In the genomic region with DNA sequence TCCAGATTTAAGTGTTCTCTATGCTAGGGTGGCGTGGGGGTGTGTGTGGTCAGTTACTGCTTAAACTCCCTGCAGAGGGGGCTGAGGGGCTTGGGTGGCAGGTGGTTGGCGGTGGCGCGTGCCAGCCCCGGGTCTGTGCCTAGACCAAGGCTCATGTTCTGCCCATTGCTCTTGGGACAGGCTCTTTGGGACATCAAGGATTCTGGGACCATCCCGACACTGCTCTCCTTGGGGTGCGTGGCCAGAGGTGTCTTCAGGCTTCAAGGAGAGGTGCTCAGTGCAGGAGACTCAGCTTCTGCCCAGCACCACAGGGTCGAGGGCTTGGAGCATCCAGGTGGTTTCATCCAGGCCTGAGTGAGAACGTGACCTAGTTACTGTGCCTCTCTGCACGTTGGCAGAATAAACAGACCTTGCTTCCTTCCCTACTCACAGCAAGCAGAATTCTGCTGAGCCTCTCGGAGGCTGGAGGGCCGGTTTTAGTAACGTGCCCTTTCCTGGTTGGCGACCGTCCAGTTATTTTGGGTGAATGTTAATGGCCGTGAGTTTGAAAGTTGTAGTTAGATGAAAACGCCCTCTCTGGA, we compare ENCODE assay signal across 11 cellular contexts. TPM values are rescaled to one million over a fixed set of nuclear protein-coding genes. Genes with fewer than 3 reads are reported as not detected.
DNase-seq lines count a peak whose midpoint lies in the region; ATAC-seq, FAIRE-seq and TF ChIP-seq lines count a peak whose summit lies in the region.
"Had no signal": no experiment of that assay in that cellular context is flagged by ENCODE, and none has a peak within 500 bp of the region (broad histone marks: within the 10 kb centered on the region; RNA-seq: fewer than 3 reads in every experiment).

No MANE protein-coding gene starts in this region.

- H3K4me3 ChIP-seq in pancreas = no peak overlapping the region
- H3K4me3 ChIP-seq: tibial nerve had no signal

- POLR2A ChIA-PET in WTC11 (lab: Charles Lee) = no interaction called here

- peak overlapping the region in 1 of 4 donors; percentile 14 for H3K27ac ChIP-seq in pancreas
- H3K27ac ChIP-seq: HL-60, tibial nerve had no signal

- H3K36me3 Mint-ChIP-seq in WTC11 = no peaks in the 10 kb centered on the region

- peaks cover 13% of the 10 kb centered on the region for H3K9me3 Mint-ChIP-seq in WTC11

- no peaks in the 10 kb centered on the region for H3K9me3 ChIP-seq in pancreas
- H3K9me3 ChIP-seq: tibial nerve had no signal

- H3K27ac Mint-ChIP-seq in WTC11 = no peak overlapping the region

- TF ChIP-seq CTCF in pancreas (IDR thresholded peaks at IDR 0.05) (no peak), WTC11 (IDR thresholded peaks at IDR 0.05) (no peak)

- H3K27me3 ChIP-seq in pancreas = no peaks in the 10 kb centered on the region
- H3K27me3 ChIP-seq: tibial nerve had no signal

- CTCF ChIA-PET in WTC11 (lab: Charles Lee) = no interaction called here

- 37 to 39% methylated on average over 17 of the region's 17 CpGs for WGBS in pancreas, 2 donors

- ATAC-seq in esophagus mucosa = peak; percentile 48
- ATAC-seq in pancreas = peak; percentile 76 to 86 (median 80)
- no peak for ATAC-seq in WTC11
- ATAC-seq in HG03139 (IDR thresholded peaks at IDR 0.05; ENCODE audit: unreplicated experiment) = no peak

- no peak overlapping the region for H3K4me3 Mint-ChIP-seq in WTC11

- peaks cover 17% of the 10 kb centered on the region for H3K4me1 Mint-ChIP-seq in WTC11

- DNase-seq in DMS53 (lab: John Stamatoyannopoulos, UW) (peak; percentile 88), NCI-H2196 treated with DMSO at 0.1 percent for 48 hours (lab: John Stamatoyannopoulos, UW; ENCODE audit: unreplicated experiment) (peak; percentile 23), pancreas (peak in 4 of 6 donors; percentile 45 to 66 (median 61)), middle frontal gyrus (ENCODE audit: extremely low spot score, low spot score) (no peak), T-helper 2 cell (no peak), WTC11 (ENCODE audit: low spot score) (no peak)

- peaks cover 13 to 26% (median 21%) of the 10 kb centered on the region in 3 donors for H3K4me1 ChIP-seq in pancreas

- no peak for FAIRE-seq in pancreas (lab: Jason Lieb, UNC)
- FAIRE-seq: islet of Langerhans had no signal

- no peaks in the 10 kb centered on the region for H3K36me3 ChIP-seq in pancreas
- H3K36me3 ChIP-seq: tibial nerve had no signal

- no peaks in the 10 kb centered on the region for H3K27me3 Mint-ChIP-seq in WTC11 (ENCODE audit: low read depth)

- intact Hi-C loops in pancreas (cut with DNase I) = no loop called here

TF ChIP-seq in WTC11, 78 proteins besides CTCF, POLR2A, EP300 and RAD21:
- TF ChIP-seq CBFB (CRISPR knock-in tag; IDR thresholded peaks at IDR 0.05; ENCODE audit: low read depth) (no peak), RORB (CRISPR knock-in tag; IDR thresholded peaks at IDR 0.05) (no peak), KAT7 (CRISPR knock-in tag; IDR thresholded peaks at IDR 0.05; ENCODE audit: borderline replicate concordance) (no peak), NR1H2 (CRISPR knock-in tag; IDR thresholded peaks at IDR 0.05) (no peak), ZNF138 (CRISPR knock-in tag; conservative IDR thresholded peaks at IDR 0.05) (no peak), SP1 (CRISPR knock-in tag; conservative IDR thresholded peaks at IDR 0.05) (no peak), ZNF317 (CRISPR knock-in tag; IDR thresholded peaks at IDR 0.05; ENCODE audit: borderline replicate concordance, low read depth) (no peak)
- TF ChIP-seq, protein P1, sequence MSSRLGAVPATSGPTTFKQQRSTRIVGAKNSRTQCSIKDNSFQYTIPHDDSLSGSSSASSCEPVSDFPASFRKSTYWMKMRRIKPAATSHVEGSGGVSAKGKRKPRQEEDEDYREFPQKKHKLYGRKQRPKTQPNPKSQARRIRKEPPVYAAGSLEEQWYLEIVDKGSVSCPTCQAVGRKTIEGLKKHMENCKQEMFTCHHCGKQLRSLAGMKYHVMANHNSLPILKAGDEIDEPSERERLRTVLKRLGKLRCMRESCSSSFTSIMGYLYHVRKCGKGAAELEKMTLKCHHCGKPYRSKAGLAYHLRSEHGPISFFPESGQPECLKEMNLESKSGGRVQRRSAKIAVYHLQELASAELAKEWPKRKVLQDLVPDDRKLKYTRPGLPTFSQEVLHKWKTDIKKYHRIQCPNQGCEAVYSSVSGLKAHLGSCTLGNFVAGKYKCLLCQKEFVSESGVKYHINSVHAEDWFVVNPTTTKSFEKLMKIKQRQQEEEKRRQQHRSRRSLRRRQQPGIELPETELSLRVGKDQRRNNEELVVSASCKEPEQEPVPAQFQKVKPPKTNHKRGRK (CRISPR knock-in tag; IDR thresholded peaks at IDR 0.05; ENCODE audit: borderline replicate concordance) = no peak
- TF ChIP-seq, protein P2, sequence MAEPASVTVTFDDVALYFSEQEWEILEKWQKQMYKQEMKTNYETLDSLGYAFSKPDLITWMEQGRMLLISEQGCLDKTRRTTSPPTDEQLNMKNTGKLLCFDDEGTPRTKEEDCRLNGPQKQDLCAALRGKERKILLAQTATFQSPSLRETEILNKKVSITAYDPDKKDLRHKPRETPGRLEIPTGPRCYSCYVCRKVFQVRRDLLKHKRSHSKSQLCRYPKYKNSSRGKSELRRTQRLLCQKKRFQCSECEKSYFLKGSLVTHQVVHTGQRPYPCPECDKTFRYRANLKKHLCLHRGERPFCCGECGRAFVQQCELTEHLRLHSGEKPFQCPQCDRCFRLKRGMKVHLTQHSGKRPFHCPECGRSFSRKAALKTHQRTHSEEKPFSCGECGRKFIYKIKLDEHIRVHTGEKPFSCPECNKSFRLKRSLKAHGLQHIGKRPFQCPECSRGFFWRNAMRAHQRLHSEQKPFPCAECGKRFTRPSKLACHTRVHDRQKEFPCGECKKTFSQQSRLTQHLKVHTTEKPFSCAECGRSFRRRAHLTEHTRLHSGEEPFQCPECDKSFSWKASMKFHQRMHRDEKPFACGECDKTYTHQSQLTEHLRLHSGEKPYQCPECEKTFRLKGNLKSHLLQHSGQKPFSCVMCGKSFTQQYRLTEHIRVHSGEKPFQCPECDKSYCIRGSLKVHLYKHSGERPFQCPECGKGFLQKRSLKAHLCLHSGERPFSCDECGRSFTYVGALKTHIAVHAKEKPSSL (CRISPR knock-in tag; conservative IDR thresholded peaks at IDR 0.05) = no peak
- TF ChIP-seq, protein P3, sequence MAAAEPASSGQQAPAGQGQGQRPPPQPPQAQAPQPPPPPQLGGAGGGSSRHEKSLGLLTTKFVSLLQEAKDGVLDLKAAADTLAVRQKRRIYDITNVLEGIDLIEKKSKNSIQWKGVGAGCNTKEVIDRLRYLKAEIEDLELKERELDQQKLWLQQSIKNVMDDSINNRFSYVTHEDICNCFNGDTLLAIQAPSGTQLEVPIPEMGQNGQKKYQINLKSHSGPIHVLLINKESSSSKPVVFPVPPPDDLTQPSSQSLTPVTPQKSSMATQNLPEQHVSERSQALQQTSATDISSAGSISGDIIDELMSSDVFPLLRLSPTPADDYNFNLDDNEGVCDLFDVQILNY (CRISPR knock-in tag; IDR thresholded peaks at IDR 0.05) = no peak
TF ChIP-seq in WTC11: peak in this region for 0.

RNA-seq across cellular contexts. Expression of a gene that starts 39.9 kb away (rescaled TPM):
- total RNA-seq in esophagus mucosa (10.7 TPM), pancreas (10 to 100 TPM; 20.2 to 30.1 (median 24.2) TPM), WTC11 (2021) (7.9 to 10.2 TPM (median 8.0 TPM) in 3 replicates)
- polyA plus RNA-seq in pancreas = 1 to 10 TPM; 2.9 to 6.3 TPM

Comparison
In these comparisons a context has a peak if more than half of its experiments do, and no peak if none do; other contexts are left out.
1. DNase-seq: peak in DMS53 (single experiment), NCI-H2196 treated with DMSO at 0.1 percent for 48 hours (single experiment) and pancreas (4 of 6); none in middle frontal gyrus (single experiment), T-helper 2 cell (0 of 5) and WTC11 (single experiment).
2. ATAC-seq: peak in esophagus mucosa (single experiment) and pancreas (4 of 4); none in WTC11 (single experiment) and HG03139 (single experiment).